ENCODE assay signal across 18 cellular contexts in the genomic region with DNA sequence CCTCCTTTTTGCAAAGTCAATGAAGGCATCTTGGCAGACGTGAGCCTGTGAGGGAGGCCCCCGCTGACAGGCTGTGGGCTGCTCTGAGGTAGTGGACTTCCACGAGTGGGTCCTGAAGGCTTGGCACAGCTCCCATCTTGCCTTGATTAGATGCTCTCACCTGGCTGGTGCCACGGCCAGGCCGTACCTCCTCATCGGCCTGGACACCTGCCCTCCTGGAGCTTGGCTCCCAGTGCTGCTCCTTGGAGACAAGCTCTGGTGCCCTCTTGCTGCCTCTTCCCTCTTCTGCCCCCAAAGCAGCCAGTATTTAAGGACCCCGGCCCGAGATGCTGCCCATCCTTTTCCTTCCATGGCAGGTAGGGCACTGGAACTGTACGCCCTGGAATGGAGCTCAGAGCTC.
"Had no signal": no experiment of that assay in that cellular context is flagged by ENCODE, and none has a peak within 500 bp of the region (broad histone marks: within the 10 kb centered on the region; RNA-seq: fewer than 3 reads in every experiment).

No MANE protein-coding gene starts in this region.

- H3K36me3 Mint-ChIP-seq: activated naive CD4-positive, alpha-beta T cell treated with anti-CD3 and anti-CD28 coated beads, Interleukin-2, amount 50 U/mL, for 72 hours; mesothelial cell of epicardium; natural killer cell treated with Interleukin-12 subunit alpha and Interleukin-12 subunit beta and Interleukin-15 and Interleukin-18, amount 100 ng/mL, for 72 hours had no signal

- H3K27ac ChIP-seq: adrenal gland, breast epithelium, hepatocyte, suprapubic skin had no signal

- H3K27me3 Mint-ChIP-seq: stimulated activated naive CD8-positive, alpha-beta T cell treated with anti-CD3 and anti-CD28 coated beads, Interleukin-15, Interleukin-2, amounts not matched to agents 100 ng/mL and 50 ng/mL, for 24 hours had no signal

- H3K27ac Mint-ChIP-seq: activated CD4-positive, alpha-beta T cell treated with anti-CD3 and anti-CD28 coated beads, Interleukin-2, amount 10 ng/mL, durations not matched to agents 24 days and 14 days; activated naive CD4-positive, alpha-beta T cell treated with anti-CD3 and anti-CD28 coated beads, Interleukin-2, amount 50 U/mL, for 72 hours; activated T-cell treated with anti-CD3 and anti-CD28 coated beads, Interleukin-2, amount 50 U/mL, for 72 hours; mesothelial cell of epicardium; natural killer cell treated with Interleukin-12 subunit alpha and Interleukin-12 subunit beta and Interleukin-15 and Interleukin-18, amount 100 ng/mL, for 72 hours; stimulated activated naive CD8-positive, alpha-beta T cell treated with anti-CD3 and anti-CD28 coated beads, Interleukin-15, Interleukin-2, amounts not matched to agents 100 ng/mL and 50 ng/mL, for 24 hours had no signal

- H3K4me3 Mint-ChIP-seq: activated CD4-positive, alpha-beta T cell treated with anti-CD3 and anti-CD28 coated beads, Interleukin-2, amount 10 ng/mL, durations not matched to agents 24 days and 14 days; activated T-cell treated with anti-CD3 and anti-CD28 coated beads, Interleukin-2, amount 50 U/mL, for 72 hours; mesothelial cell of epicardium; natural killer cell treated with Interleukin-12 subunit alpha and Interleukin-12 subunit beta and Interleukin-15 and Interleukin-18, amount 100 ng/mL, for 72 hours; stimulated activated naive CD8-positive, alpha-beta T cell treated with anti-CD3 and anti-CD28 coated beads, Interleukin-15, Interleukin-2, amounts not matched to agents 100 ng/mL and 50 ng/mL, for 24 hours had no signal

- H3K4me1 ChIP-seq: adrenal gland, breast epithelium, suprapubic skin had no signal

- DNase-seq: activated CD4-positive, alpha-beta T cell treated with anti-CD3 and anti-CD28 coated beads, Interleukin-2, amount 10 ng/mL, durations not matched to agents 24 days and 14 days; activated gamma-delta T cell treated with Interleukin-2 at 50 U/mL for 16 hours; activated T-cell treated with anti-CD3 and anti-CD28 coated beads, Interleukin-2, amount 50 U/mL, for 72 hours; dermis blood vessel endothelial cell; effector memory CD4-positive, alpha-beta T cell; left colon; T-helper 1 cell; T1000 had no signal

- H3K4me3 ChIP-seq: adrenal gland, breast epithelium, hepatocyte, lung, suprapubic skin had no signal

- H3K79me2 ChIP-seq: hepatocyte had no signal

- FAIRE-seq: astrocyte had no signal

- H3K27me3 ChIP-seq: adrenal gland, hepatocyte had no signal

- H2AFZ ChIP-seq: hepatocyte had no signal

- H3K9me3 ChIP-seq: adrenal gland, breast epithelium, suprapubic skin had no signal

- H3K4me2 ChIP-seq: hepatocyte had no signal

- ATAC-seq: activated naive CD4-positive, alpha-beta T cell treated with anti-CD3 and anti-CD28 coated beads, Interleukin-2, amount 50 U/mL, for 72 hours; activated T-cell treated with anti-CD3 and anti-CD28 coated beads, Interleukin-2, amount 50 U/mL, for 72 hours; left colon; natural killer cell treated with Interleukin-12 subunit alpha and Interleukin-12 subunit beta and Interleukin-15 and Interleukin-18, amount 100 ng/mL, for 72 hours had no signal

- H3K4me1 Mint-ChIP-seq: mesothelial cell of epicardium had no signal

- H3K36me3 ChIP-seq: adrenal gland, breast epithelium, suprapubic skin had no signal

- H3K9me3 Mint-ChIP-seq: activated naive CD4-positive, alpha-beta T cell treated with anti-CD3 and anti-CD28 coated beads, Interleukin-2, amount 50 U/mL, for 72 hours; activated T-cell treated with anti-CD3 and anti-CD28 coated beads, Interleukin-2, amount 50 U/mL, for 72 hours; mesothelial cell of epicardium; natural killer cell treated with Interleukin-12 subunit alpha and Interleukin-12 subunit beta and Interleukin-15 and Interleukin-18, amount 100 ng/mL, for 72 hours; stimulated activated naive CD8-positive, alpha-beta T cell treated with anti-CD3 and anti-CD28 coated beads, Interleukin-15, Interleukin-2, amounts not matched to agents 100 ng/mL and 50 ng/mL, for 24 hours had no signal
